Comparison of ENCODE assay signal across 9 cellular contexts in the genomic region with DNA sequence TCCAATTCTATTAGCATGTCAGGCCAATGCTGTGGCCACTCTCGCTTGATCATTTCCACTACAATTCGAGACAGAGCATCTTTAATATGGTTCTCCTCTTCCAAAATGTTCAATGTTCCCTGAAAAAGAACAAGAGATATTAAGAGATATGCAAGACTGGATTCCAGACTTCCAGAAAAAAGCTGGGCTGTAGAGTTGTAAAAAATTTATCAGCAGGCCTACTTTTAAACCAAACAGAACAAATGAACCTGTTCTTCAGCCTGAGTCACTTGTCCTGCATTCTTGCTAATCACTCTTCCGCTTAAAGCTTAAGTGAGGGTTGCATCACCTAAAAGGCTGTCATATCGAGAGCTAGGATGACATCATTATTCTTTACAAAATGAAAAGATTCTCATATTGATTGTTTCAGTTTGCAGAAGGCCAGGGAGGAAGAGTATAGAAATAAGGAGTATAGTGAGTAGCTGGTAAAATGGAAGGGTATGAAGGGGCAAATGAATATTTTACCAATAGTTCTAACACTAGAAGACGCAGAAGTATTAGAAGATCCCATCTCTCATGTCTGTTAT. TPM values are rescaled to one million over a fixed set of nuclear protein-coding genes. Genes with fewer than 3 reads are reported as not detected.
DNase-seq lines count a peak whose midpoint lies in the region; ATAC-seq and TF ChIP-seq lines count a peak whose summit lies in the region.
"Had no signal": no experiment of that assay in that cellular context is flagged by ENCODE, and none has a peak within 500 bp of the region (broad histone marks: within the 10 kb centered on the region; RNA-seq: fewer than 3 reads in every experiment).

No MANE protein-coding gene starts in this region.

- no peaks in the 10 kb centered on the region for H3K27me3 ChIP-seq in testis

- H3K27ac ChIP-seq in testis = no peak overlapping the region

- no peak for TF ChIP-seq CTCF in testis (IDR thresholded peaks at IDR 0.05)

- intact Hi-C loops in activated T-helper 1 cell treated with anti-CD3 and anti-CD28 coated beads, Interleukin-12 subunit alpha, Interleukin-12 subunit beta, Interleukin-2, Interleukin-4 antibody, amounts not matched to agents 30 ng/mL and 10 ng/mL and 1 ng/mL, durations not matched to agents 14 hours and 24 hours and 36 hours (cut with micrococcal nuclease) = loop anchor here (1.0 to 10.0 kb wide), 6 partner anchors 54 to 1006 kb away; partner anchors contain the start of genes CUL7, KLC4, MRPL2 and POLR1C
- intact Hi-C loops in testis (cut with DNase I; ENCODE audit: low total_unique reads) = no loop called here

- DNase-seq in activated CD8-positive, alpha-beta memory T cell treated with anti-CD3 and anti-CD28 coated beads, Interleukin-2, amount 10 ng/mL, durations not matched to agents 7 days and 5 days = no peak
- no peak for DNase-seq in activated CD8-positive, alpha-beta memory T cell treated with anti-CD3 and anti-CD28 coated beads for 24 hours
- peak; percentile 14 for DNase-seq in activated T-helper 1 cell treated with anti-CD3 and anti-CD28 coated beads, Interleukin-12 subunit alpha, Interleukin-12 subunit beta, Interleukin-2, Interleukin-4 antibody, amounts not matched to agents 30 ng/mL and 10 ng/mL and 1 ng/mL, durations not matched to agents 14 hours and 24 hours and 36 hours (ENCODE audit: low spot score)
- DNase-seq in skeletal muscle cell (ENCODE audit: low read depth) = peak; percentile 2
- no peak for DNase-seq in testis
- DNase-seq: KBM-7, RPMI8226 had no signal

- H3K4me1 ChIP-seq in testis = peaks cover 8% of the 10 kb centered on the region
- H3K4me1 ChIP-seq: HAP-1 had no signal

- no peaks in the 10 kb centered on the region for H3K27me3 Mint-ChIP-seq in activated CD8-positive, alpha-beta memory T cell treated with anti-CD3 and anti-CD28 coated beads, Interleukin-2, amount 10 ng/mL, durations not matched to agents 7 days and 5 days
- H3K27me3 Mint-ChIP-seq in activated T-helper 1 cell treated with anti-CD3 and anti-CD28 coated beads, Interleukin-12 subunit alpha, Interleukin-12 subunit beta, Interleukin-2, Interleukin-4 antibody, amounts not matched to agents 30 ng/mL and 10 ng/mL and 1 ng/mL, durations not matched to agents 14 hours and 24 hours and 36 hours (ENCODE audit: insufficient read depth) = no peaks in the 10 kb centered on the region

- CTCF ChIA-PET in activated CD8-positive, alpha-beta memory T cell treated with anti-CD3 and anti-CD28 coated beads, Interleukin-2, amount 10 ng/mL, durations not matched to agents 7 days and 5 days (lab: Charles Lee) = interaction anchor here (1.2 to 2.2 kb wide), 6 partner anchors 11 to 342 kb away, joined by 3 to 5 read pairs (median 4); partner anchors contain the start of genes DNPH1 and GTPBP2

- H3K36me3 ChIP-seq in testis (ENCODE audit: low read depth, missing control alignments) = no peaks in the 10 kb centered on the region

- ATAC-seq in activated CD8-positive, alpha-beta memory T cell treated with anti-CD3 and anti-CD28 coated beads, Interleukin-2, amount 10 ng/mL, durations not matched to agents 7 days and 5 days = peak; percentile 54
- no peak for ATAC-seq in GM18520 (IDR thresholded peaks at IDR 0.05; ENCODE audit: unreplicated experiment)

- WGBS in testis, 2 donors = 82 to 93% methylated on average over 5 of the region's 5 CpGs

- H3K9me3 ChIP-seq in testis = no peaks in the 10 kb centered on the region
- H3K9me3 ChIP-seq: HAP-1 had no signal

- H3K4me3 Mint-ChIP-seq in activated CD8-positive, alpha-beta memory T cell treated with anti-CD3 and anti-CD28 coated beads, Interleukin-2, amount 10 ng/mL, durations not matched to agents 7 days and 5 days = peak overlapping the region; percentile 22
- peak overlapping the region; percentile 12 for H3K4me3 Mint-ChIP-seq in activated T-helper 1 cell treated with anti-CD3 and anti-CD28 coated beads, Interleukin-12 subunit alpha, Interleukin-12 subunit beta, Interleukin-2, Interleukin-4 antibody, amounts not matched to agents 30 ng/mL and 10 ng/mL and 1 ng/mL, durations not matched to agents 14 hours and 24 hours and 36 hours

- TF ChIP-seq POLR2A in testis (IDR thresholded peaks at IDR 0.05) = no peak

- peak overlapping the region; percentile 92 for H3K27ac Mint-ChIP-seq in activated CD8-positive, alpha-beta memory T cell treated with anti-CD3 and anti-CD28 coated beads, Interleukin-2, amount 10 ng/mL, durations not matched to agents 7 days and 5 days
- peak overlapping the region; percentile 83 for H3K27ac Mint-ChIP-seq in activated T-helper 1 cell treated with anti-CD3 and anti-CD28 coated beads, Interleukin-12 subunit alpha, Interleukin-12 subunit beta, Interleukin-2, Interleukin-4 antibody, amounts not matched to agents 30 ng/mL and 10 ng/mL and 1 ng/mL, durations not matched to agents 14 hours and 24 hours and 36 hours

- H3K36me3 Mint-ChIP-seq in activated CD8-positive, alpha-beta memory T cell treated with anti-CD3 and anti-CD28 coated beads, Interleukin-2, amount 10 ng/mL, durations not matched to agents 7 days and 5 days = peaks cover 48% of the 10 kb centered on the region
- H3K36me3 Mint-ChIP-seq in activated T-helper 1 cell treated with anti-CD3 and anti-CD28 coated beads, Interleukin-12 subunit alpha, Interleukin-12 subunit beta, Interleukin-2, Interleukin-4 antibody, amounts not matched to agents 30 ng/mL and 10 ng/mL and 1 ng/mL, durations not matched to agents 14 hours and 24 hours and 36 hours (ENCODE audit: low read depth) = peaks cover 34% of the 10 kb centered on the region

- peaks cover 38% of the 10 kb centered on the region for H3K4me1 Mint-ChIP-seq in activated CD8-positive, alpha-beta memory T cell treated with anti-CD3 and anti-CD28 coated beads, Interleukin-2, amount 10 ng/mL, durations not matched to agents 7 days and 5 days
- peaks cover 26% of the 10 kb centered on the region for H3K4me1 Mint-ChIP-seq in activated T-helper 1 cell treated with anti-CD3 and anti-CD28 coated beads, Interleukin-12 subunit alpha, Interleukin-12 subunit beta, Interleukin-2, Interleukin-4 antibody, amounts not matched to agents 30 ng/mL and 10 ng/mL and 1 ng/mL, durations not matched to agents 14 hours and 24 hours and 36 hours (ENCODE audit: low read depth)

- H3K4me3 ChIP-seq in skeletal muscle cell (ENCODE audit: low read depth, low read length) (no peak overlapping the region), testis (no peak overlapping the region)
- H3K4me3 ChIP-seq: HAP-1 had no signal

- no peaks in the 10 kb centered on the region for H3K9me3 Mint-ChIP-seq in activated CD8-positive, alpha-beta memory T cell treated with anti-CD3 and anti-CD28 coated beads, Interleukin-2, amount 10 ng/mL, durations not matched to agents 7 days and 5 days (ENCODE audit: low read depth)
- no peaks in the 10 kb centered on the region for H3K9me3 Mint-ChIP-seq in activated T-helper 1 cell treated with anti-CD3 and anti-CD28 coated beads, Interleukin-12 subunit alpha, Interleukin-12 subunit beta, Interleukin-2, Interleukin-4 antibody, amounts not matched to agents 30 ng/mL and 10 ng/mL and 1 ng/mL, durations not matched to agents 14 hours and 24 hours and 36 hours

RNA-seq across cellular contexts. Expression of gene XPO5, which starts 4.9 kb away (rescaled TPM):
- total RNA-seq in activated CD8-positive, alpha-beta memory T cell treated with anti-CD3 and anti-CD28 coated beads, Interleukin-2, amount 10 ng/mL, durations not matched to agents 7 days and 5 days = 100 to 1,000 TPM in 1 of 2 experiments, 10 to 100 TPM in 1; 83.2 to 105 TPM
- 135 and 149 TPM in 2 replicates for total RNA-seq in activated T-helper 1 cell treated with anti-CD3 and anti-CD28 coated beads, Interleukin-12 subunit alpha, Interleukin-12 subunit beta, Interleukin-2, Interleukin-4 antibody, amounts not matched to agents 30 ng/mL and 10 ng/mL and 1 ng/mL, durations not matched to agents 14 hours and 24 hours and 36 hours
- total RNA-seq in testis = 10 to 100 TPM; 53.7 to 65.8 TPM
- polyA plus RNA-seq in testis (ENCODE audit: insufficient read depth, low read depth, low replicate concordance) = 79.1 TPM

RNA-seq across cellular contexts. Expression of gene POLH, which starts 5.0 kb away (rescaled TPM):
- total RNA-seq in activated CD8-positive, alpha-beta memory T cell treated with anti-CD3 and anti-CD28 coated beads, Interleukin-2, amount 10 ng/mL, durations not matched to agents 7 days and 5 days = 10 to 100 TPM; 65.4 to 91.4 TPM
- 35.7 and 39.1 TPM in 2 replicates for total RNA-seq in activated T-helper 1 cell treated with anti-CD3 and anti-CD28 coated beads, Interleukin-12 subunit alpha, Interleukin-12 subunit beta, Interleukin-2, Interleukin-4 antibody, amounts not matched to agents 30 ng/mL and 10 ng/mL and 1 ng/mL, durations not matched to agents 14 hours and 24 hours and 36 hours
- total RNA-seq in testis = 10 to 100 TPM; 11.7 to 18.3 TPM
- polyA plus RNA-seq in testis (ENCODE audit: insufficient read depth, low read depth, low replicate concordance) = 29.5 TPM

RNA-seq across cellular contexts. Expression of gene POLR1C, which starts 54.1 kb away (rescaled TPM):
- 10 to 100 TPM; 30.8 to 48.2 TPM for total RNA-seq in activated CD8-positive, alpha-beta memory T cell treated with anti-CD3 and anti-CD28 coated beads, Interleukin-2, amount 10 ng/mL, durations not matched to agents 7 days and 5 days
- 85.8 and 98.0 TPM in 2 replicates for total RNA-seq in activated T-helper 1 cell treated with anti-CD3 and anti-CD28 coated beads, Interleukin-12 subunit alpha, Interleukin-12 subunit beta, Interleukin-2, Interleukin-4 antibody, amounts not matched to agents 30 ng/mL and 10 ng/mL and 1 ng/mL, durations not matched to agents 14 hours and 24 hours and 36 hours
- total RNA-seq in testis = 10 to 100 TPM; 35.0 to 37.7 TPM
- polyA plus RNA-seq in testis (ENCODE audit: insufficient read depth, low read depth, low replicate concordance) = 41.3 TPM

RNA-seq across cellular contexts. Expression of gene YIPF3, which starts 54.2 kb away (rescaled TPM):
- 10 to 100 TPM; 50.9 to 56.3 TPM for total RNA-seq in activated CD8-positive, alpha-beta memory T cell treated with anti-CD3 and anti-CD28 coated beads, Interleukin-2, amount 10 ng/mL, durations not matched to agents 7 days and 5 days
- 60.2 and 62.5 TPM in 2 replicates for total RNA-seq in activated T-helper 1 cell treated with anti-CD3 and anti-CD28 coated beads, Interleukin-12 subunit alpha, Interleukin-12 subunit beta, Interleukin-2, Interleukin-4 antibody, amounts not matched to agents 30 ng/mL and 10 ng/mL and 1 ng/mL, durations not matched to agents 14 hours and 24 hours and 36 hours
- 100 to 1,000 TPM; 130 to 138 TPM for total RNA-seq in testis
- 131 TPM for polyA plus RNA-seq in testis (ENCODE audit: insufficient read depth, low read depth, low replicate concordance)

RNA-seq across cellular contexts. Expression of gene GTPBP2, which starts 58.1 kb away (rescaled TPM):
- 100 to 1,000 TPM; 117 to 130 TPM for total RNA-seq in activated CD8-positive, alpha-beta memory T cell treated with anti-CD3 and anti-CD28 coated beads, Interleukin-2, amount 10 ng/mL, durations not matched to agents 7 days and 5 days
- total RNA-seq in activated T-helper 1 cell treated with anti-CD3 and anti-CD28 coated beads, Interleukin-12 subunit alpha, Interleukin-12 subunit beta, Interleukin-2, Interleukin-4 antibody, amounts not matched to agents 30 ng/mL and 10 ng/mL and 1 ng/mL, durations not matched to agents 14 hours and 24 hours and 36 hours = 72.4 and 73.0 TPM in 2 replicates
- 10 to 100 TPM; 59.5 to 64.7 TPM for total RNA-seq in testis
- polyA plus RNA-seq in testis (ENCODE audit: insufficient read depth, low read depth, low replicate concordance) = 59.0 TPM

Comparison
In these comparisons a context has a peak if more than half of its experiments do, and no peak if none do; other contexts are left out.
1. DNase-seq: peak in activated T-helper 1 cell treated with anti-CD3 and anti-CD28 coated beads, Interleukin-12 subunit alpha, Interleukin-12 subunit beta, Interleukin-2, Interleukin-4 antibody, amounts not matched to agents 30 ng/mL and 10 ng/mL and 1 ng/mL, durations not matched to agents 14 hours and 24 hours and 36 hours (single experiment) and skeletal muscle cell (single experiment); none in activated CD8-positive, alpha-beta memory T cell treated with anti-CD3 and anti-CD28 coated beads, Interleukin-2, amount 10 ng/mL, durations not matched to agents 7 days and 5 days (single experiment), activated CD8-positive, alpha-beta memory T cell treated with anti-CD3 and anti-CD28 coated beads for 24 hours (single experiment) and testis (single experiment).